In the genomic region with DNA sequence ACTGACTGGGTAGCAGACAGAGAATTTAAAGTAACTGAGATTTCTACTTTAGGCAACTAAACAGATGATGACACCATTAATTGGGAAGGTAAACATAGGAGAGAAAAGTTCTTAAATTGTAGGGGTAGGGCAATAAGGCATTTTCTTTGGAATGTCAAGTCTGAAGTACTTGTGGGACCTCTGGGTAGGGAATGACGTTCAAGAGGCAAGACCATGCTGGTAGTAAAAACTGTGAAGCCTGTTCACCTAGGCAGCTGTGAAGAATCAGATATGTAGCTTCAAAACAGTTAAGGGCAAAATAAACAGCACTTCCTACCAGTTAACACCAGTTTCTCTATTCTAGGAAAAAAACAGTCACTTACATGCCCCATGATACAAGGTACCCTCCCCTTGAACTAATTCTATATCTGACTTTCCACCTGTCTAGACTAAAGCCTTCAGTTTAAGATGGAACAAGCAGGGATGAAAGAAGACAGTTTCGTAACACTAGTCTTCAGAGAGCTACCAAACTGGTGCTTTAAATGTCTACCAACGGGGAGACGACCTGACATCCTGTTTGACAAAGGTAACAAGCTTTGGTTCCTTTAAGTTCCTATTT, we compare ENCODE assay signal across 1 cellular context.
TF ChIP-seq lines count a peak whose summit lies in the region.

No MANE protein-coding gene starts in this region.

TF ChIP-seq in WTC11, 78 proteins besides CTCF, POLR2A, EP300 and RAD21 (continued from another document):
- TF ChIP-seq, protein P1, sequence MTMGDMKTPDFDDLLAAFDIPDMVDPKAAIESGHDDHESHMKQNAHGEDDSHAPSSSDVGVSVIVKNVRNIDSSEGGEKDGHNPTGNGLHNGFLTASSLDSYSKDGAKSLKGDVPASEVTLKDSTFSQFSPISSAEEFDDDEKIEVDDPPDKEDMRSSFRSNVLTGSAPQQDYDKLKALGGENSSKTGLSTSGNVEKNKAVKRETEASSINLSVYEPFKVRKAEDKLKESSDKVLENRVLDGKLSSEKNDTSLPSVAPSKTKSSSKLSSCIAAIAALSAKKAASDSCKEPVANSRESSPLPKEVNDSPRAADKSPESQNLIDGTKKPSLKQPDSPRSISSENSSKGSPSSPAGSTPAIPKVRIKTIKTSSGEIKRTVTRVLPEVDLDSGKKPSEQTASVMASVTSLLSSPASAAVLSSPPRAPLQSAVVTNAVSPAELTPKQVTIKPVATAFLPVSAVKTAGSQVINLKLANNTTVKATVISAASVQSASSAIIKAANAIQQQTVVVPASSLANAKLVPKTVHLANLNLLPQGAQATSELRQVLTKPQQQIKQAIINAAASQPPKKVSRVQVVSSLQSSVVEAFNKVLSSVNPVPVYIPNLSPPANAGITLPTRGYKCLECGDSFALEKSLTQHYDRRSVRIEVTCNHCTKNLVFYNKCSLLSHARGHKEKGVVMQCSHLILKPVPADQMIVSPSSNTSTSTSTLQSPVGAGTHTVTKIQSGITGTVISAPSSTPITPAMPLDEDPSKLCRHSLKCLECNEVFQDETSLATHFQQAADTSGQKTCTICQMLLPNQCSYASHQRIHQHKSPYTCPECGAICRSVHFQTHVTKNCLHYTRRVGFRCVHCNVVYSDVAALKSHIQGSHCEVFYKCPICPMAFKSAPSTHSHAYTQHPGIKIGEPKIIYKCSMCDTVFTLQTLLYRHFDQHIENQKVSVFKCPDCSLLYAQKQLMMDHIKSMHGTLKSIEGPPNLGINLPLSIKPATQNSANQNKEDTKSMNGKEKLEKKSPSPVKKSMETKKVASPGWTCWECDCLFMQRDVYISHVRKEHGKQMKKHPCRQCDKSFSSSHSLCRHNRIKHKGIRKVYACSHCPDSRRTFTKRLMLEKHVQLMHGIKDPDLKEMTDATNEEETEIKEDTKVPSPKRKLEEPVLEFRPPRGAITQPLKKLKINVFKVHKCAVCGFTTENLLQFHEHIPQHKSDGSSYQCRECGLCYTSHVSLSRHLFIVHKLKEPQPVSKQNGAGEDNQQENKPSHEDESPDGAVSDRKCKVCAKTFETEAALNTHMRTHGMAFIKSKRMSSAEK (CRISPR knock-in tag; IDR thresholded peaks at IDR 0.05; ENCODE audit: borderline replicate concordance), result no peak
- TF ChIP-seq ZBTB21 (CRISPR knock-in tag; IDR thresholded peaks at IDR 0.05; ENCODE audit: borderline replicate concordance), result no peak
- TF ChIP-seq HMGA2 (CRISPR knock-in tag; IDR thresholded peaks at IDR 0.05), result no peak
- TF ChIP-seq, protein P2, sequence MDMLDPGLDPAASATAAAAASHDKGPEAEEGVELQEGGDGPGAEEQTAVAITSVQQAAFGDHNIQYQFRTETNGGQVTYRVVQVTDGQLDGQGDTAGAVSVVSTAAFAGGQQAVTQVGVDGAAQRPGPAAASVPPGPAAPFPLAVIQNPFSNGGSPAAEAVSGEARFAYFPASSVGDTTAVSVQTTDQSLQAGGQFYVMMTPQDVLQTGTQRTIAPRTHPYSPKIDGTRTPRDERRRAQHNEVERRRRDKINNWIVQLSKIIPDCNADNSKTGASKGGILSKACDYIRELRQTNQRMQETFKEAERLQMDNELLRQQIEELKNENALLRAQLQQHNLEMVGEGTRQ (CRISPR knock-in tag; IDR thresholded peaks at IDR 0.05), result no peak
- TF ChIP-seq, protein P3, sequence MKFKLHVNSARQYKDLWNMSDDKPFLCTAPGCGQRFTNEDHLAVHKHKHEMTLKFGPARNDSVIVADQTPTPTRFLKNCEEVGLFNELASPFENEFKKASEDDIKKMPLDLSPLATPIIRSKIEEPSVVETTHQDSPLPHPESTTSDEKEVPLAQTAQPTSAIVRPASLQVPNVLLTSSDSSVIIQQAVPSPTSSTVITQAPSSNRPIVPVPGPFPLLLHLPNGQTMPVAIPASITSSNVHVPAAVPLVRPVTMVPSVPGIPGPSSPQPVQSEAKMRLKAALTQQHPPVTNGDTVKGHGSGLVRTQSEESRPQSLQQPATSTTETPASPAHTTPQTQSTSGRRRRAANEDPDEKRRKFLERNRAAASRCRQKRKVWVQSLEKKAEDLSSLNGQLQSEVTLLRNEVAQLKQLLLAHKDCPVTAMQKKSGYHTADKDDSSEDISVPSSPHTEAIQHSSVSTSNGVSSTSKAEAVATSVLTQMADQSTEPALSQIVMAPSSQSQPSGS (CRISPR knock-in tag; IDR thresholded peaks at IDR 0.05; ENCODE audit: borderline replicate concordance, low read depth), result no peak
- TF ChIP-seq TEAD1 (CRISPR knock-in tag; IDR thresholded peaks at IDR 0.05), result no peak
- TF ChIP-seq, protein P4, sequence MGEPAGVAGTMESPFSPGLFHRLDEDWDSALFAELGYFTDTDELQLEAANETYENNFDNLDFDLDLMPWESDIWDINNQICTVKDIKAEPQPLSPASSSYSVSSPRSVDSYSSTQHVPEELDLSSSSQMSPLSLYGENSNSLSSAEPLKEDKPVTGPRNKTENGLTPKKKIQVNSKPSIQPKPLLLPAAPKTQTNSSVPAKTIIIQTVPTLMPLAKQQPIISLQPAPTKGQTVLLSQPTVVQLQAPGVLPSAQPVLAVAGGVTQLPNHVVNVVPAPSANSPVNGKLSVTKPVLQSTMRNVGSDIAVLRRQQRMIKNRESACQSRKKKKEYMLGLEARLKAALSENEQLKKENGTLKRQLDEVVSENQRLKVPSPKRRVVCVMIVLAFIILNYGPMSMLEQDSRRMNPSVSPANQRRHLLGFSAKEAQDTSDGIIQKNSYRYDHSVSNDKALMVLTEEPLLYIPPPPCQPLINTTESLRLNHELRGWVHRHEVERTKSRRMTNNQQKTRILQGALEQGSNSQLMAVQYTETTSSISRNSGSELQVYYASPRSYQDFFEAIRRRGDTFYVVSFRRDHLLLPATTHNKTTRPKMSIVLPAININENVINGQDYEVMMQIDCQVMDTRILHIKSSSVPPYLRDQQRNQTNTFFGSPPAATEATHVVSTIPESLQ (CRISPR knock-in tag; IDR thresholded peaks at IDR 0.05), result no peak
- TF ChIP-seq, protein P5, sequence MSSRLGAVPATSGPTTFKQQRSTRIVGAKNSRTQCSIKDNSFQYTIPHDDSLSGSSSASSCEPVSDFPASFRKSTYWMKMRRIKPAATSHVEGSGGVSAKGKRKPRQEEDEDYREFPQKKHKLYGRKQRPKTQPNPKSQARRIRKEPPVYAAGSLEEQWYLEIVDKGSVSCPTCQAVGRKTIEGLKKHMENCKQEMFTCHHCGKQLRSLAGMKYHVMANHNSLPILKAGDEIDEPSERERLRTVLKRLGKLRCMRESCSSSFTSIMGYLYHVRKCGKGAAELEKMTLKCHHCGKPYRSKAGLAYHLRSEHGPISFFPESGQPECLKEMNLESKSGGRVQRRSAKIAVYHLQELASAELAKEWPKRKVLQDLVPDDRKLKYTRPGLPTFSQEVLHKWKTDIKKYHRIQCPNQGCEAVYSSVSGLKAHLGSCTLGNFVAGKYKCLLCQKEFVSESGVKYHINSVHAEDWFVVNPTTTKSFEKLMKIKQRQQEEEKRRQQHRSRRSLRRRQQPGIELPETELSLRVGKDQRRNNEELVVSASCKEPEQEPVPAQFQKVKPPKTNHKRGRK (CRISPR knock-in tag; IDR thresholded peaks at IDR 0.05; ENCODE audit: borderline replicate concordance), result no peak
